In genomic region chr21:32099812-32100416, GRCh38 we compare ENCODE assay signal across 1 cellular context.
TF ChIP-seq lines count a peak whose summit lies in the region.

No MANE protein-coding gene starts in this region.

TF ChIP-seq in K562, 482 proteins besides CTCF, POLR2A, EP300 and RAD21 (continued from another document):
- TF ChIP-seq MITF (IDR thresholded peaks at IDR 0.05) (no peak), HMGXB4 (CRISPR knock-in tag; IDR thresholded peaks at IDR 0.05) (no peak), MAFK (IDR thresholded peaks at IDR 0.05; ENCODE audit: low read length) (peak; percentile 29; the same call in 1 of the 2 replicates), PTRF (tag; IDR thresholded peaks at IDR 0.05) (no peak), ZNF76 (CRISPR knock-in tag; IDR thresholded peaks at IDR 0.05; ENCODE audit: borderline replicate concordance) (no peak), CSDE1 (IDR thresholded peaks at IDR 0.05) (no peak), HDGF (IDR thresholded peaks at IDR 0.05) (no peak), CXXC5 (CRISPR knock-in tag; IDR thresholded peaks at IDR 0.05) (no peak), ZNF232 (CRISPR knock-in tag; IDR thresholded peaks at IDR 0.05) (no peak), ZNF133 (CRISPR knock-in tag; IDR thresholded peaks at IDR 0.05) (no peak), ZNF146 (CRISPR knock-in tag; IDR thresholded peaks at IDR 0.05; ENCODE audit: unreplicated experiment) (no peak), ZNF316 (IDR thresholded peaks at IDR 0.05) (0 out of 2 replicates have a peak, but pooled peaks have one; percentile 33), TEAD1 (CRISPR knock-in tag; IDR thresholded peaks at IDR 0.05) (no peak), DACH1 (IDR thresholded peaks at IDR 0.05; ENCODE audit: partially characterized antibody) (no peak), PRPF4 (IDR thresholded peaks at IDR 0.05; ENCODE audit: insufficient read depth, low read depth, low read length, poor library complexity, severe bottlenecking) (no peak), ELK1 (CRISPR knock-in tag; IDR thresholded peaks at IDR 0.05) (no peak), ZNF324 (CRISPR knock-in tag; IDR thresholded peaks at IDR 0.05) (no peak)
